ENCODE assay signal across 8 cellular contexts in the genomic region with DNA sequence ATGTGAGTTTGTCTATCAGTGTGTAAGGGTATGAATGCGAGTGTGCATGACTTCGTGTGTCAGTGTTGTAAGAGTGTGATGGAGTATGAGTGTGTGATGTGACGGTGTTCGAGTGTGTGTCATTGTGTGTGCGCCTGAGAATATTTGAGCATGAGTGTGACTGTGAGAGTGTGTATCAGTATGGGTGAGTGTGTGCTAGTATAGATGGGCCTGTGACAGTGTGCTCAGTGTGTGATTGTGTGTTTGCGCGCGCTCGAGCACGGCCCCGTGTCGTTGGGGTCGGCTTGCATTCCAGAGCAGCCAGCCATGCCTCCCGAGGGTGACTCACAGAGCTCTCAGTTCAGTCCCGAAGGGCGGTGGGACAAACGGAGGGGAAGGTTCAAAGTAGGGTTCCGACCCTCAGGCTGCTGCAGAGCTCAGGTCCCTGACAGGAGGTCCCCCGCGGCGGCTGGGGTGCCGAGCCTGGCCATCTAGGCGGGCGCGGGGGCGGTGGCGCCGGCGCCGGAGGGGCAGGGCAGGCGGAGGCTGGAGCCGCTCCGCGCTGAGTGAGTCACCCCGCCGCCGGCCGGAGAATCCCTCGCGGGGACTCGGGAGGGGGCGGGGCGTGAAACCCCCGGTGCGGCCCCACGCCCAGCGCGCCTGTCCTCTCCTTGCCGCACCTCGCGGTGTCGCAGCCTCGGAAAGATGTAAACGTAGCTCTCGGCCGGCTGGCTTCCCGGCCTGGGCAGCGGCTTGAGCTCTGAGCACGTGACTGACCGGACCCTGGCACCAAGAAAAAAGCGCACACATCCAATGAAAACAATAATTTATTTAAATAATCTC. TPM values are rescaled to one million over a fixed set of nuclear protein-coding genes. Genes with fewer than 3 reads are reported as not detected.
DNase-seq lines count a peak whose midpoint lies in the region; ATAC-seq lines count a peak whose summit lies in the region.

No MANE protein-coding gene starts in this region.

- DNase-seq in activated gamma-delta T cell (lab: John Stamatoyannopoulos, UW) (peak; percentile 37), activated gamma-delta T cell treated with Interleukin-2 at 50 U/mL for 16 hours (no peak), RPMI8226 (peak; percentile 50), dedifferentiated amniotic fluid mesenchymal stem cell (ENCODE audit: extremely low spot score) (peak; percentile 59), myocyte (ENCODE audit: low read depth) (peak; percentile 84), NCI-H1092 treated with DMSO at 0.1 percent for 48 hours (lab: John Stamatoyannopoulos, UW) (no peak), cortex of kidney (lab: John Stamatoyannopoulos, UW) (no peak)

- no peak for ATAC-seq in GM18868 (IDR thresholded peaks at IDR 0.05; ENCODE audit: unreplicated experiment)

RNA-seq across cellular contexts. Expression of a gene that starts 3.8 kb away (rescaled TPM):
- 0.47 and 0.67 TPM in 2 replicates for total RNA-seq in myocyte
- polyA plus RNA-seq in myocyte (2012): 0.54 TPM

RNA-seq across cellular contexts. Expression of a gene that starts 13.6 kb away (rescaled TPM):
- 0.78 and 0.94 TPM in 2 replicates for total RNA-seq in myocyte
- 1.7 TPM for polyA plus RNA-seq in myocyte (2012)

Comparison
In these comparisons a context has a peak if more than half of its experiments do, and no peak if none do; other contexts are left out.
1. DNase-seq: peak in activated gamma-delta T cell (single experiment), RPMI8226 (single experiment), dedifferentiated amniotic fluid mesenchymal stem cell (single experiment) and myocyte (single experiment); none in activated gamma-delta T cell treated with Interleukin-2 at 50 U/mL for 16 hours (single experiment), NCI-H1092 treated with DMSO at 0.1 percent for 48 hours (single experiment) and cortex of kidney (single experiment).